ENCODE assay signal across 9 cellular contexts in the genomic region with DNA sequence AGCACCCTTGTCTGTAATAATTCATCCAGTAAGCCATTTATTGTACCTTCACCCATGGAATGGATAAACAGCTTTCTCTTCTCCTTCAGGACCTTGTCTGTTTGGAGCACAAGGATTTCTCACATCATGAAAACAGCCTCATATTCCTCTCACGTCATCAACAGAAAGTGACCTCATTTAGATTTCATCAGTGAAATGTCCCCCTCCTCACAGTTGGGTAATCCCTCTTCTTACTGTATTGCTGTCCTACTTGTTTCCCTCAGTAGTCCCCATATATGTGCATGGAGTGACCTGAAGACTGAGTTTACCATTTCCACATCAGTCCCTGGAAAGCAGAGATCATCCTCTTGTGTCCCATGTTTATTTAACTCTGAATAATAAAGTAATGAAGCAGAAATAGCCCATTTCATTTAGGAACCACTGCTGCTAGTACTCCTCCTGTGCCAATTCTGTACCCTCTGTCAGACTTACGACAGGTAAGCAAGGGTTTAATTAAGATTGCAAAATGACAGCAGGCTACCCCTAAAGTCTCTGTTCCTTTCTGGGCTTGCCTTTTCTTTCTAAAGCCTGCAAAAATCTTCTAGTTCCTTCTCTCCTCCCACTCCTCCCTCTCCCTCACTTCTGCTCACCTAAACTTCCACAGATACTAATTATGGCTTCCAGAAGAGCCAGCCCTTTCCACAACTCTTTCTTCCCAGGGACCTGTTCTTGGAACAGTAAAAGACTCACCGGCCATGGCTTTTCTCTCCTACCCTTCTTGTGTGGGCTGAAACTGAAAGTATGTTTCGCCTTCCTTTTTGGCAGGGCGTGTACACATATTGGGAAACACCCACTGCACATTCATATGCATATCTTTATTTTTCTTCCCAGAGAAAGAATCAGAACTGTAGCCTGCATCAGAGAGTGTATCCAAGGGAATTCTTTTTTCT. TPM values are rescaled to one million over a fixed set of nuclear protein-coding genes. Genes with fewer than 3 reads are reported as not detected.
DNase-seq lines count a peak whose midpoint lies in the region; ATAC-seq and TF ChIP-seq lines count a peak whose summit lies in the region.
"Not testable (repeated sequence)": the region's sequence is repeated elsewhere in the genome, so short reads cannot be mapped to it uniquely, and the experiment has no call there.
"Had no signal": no experiment of that assay in that cellular context is flagged by ENCODE, and none has a peak within 500 bp of the region (broad histone marks: within the 10 kb centered on the region; RNA-seq: fewer than 3 reads in every experiment).

CARD16 (minus strand) TSS at position 774 of the 929 bp plus-strand sequence; CDS start at position 736, 38 bp downstream.

- H3K9me3 ChIP-seq in T-helper 17 cell (ENCODE audit: control insufficient read depth, low read length, poor library complexity, severe bottlenecking); parathyroid adenoma (ENCODE audit: control insufficient read depth, low read length); upper lobe of right lung: not testable (repeated sequence)

- H3K4me1 ChIP-seq in parathyroid adenoma: not testable (repeated sequence)
- H3K4me1 ChIP-seq in upper lobe of right lung: peaks cover 35% of the 10 kb centered on the region

- peak; percentile 99 for ATAC-seq in GM21737 (IDR thresholded peaks at IDR 0.05; ENCODE audit: unreplicated experiment)
- ATAC-seq in HG03521 (IDR thresholded peaks at IDR 0.05; ENCODE audit: unreplicated experiment): peak; percentile 99
- peak; percentile 91 for ATAC-seq in T-helper 17 cell
- peak; percentile 90 for ATAC-seq in upper lobe of right lung

- 11 to 63% (median 16%) methylated on average over 5 of the region's 5 CpGs for WGBS in adipose tissue, 3 donors

- DNase-seq in GM13976 (ENCODE audit: low spot score) (peak; percentile 10), glomerular endothelial cell (ENCODE audit: extremely low read depth, low read depth, low spot score) (peak; percentile 42)
- DNase-seq in T-helper 17 cell, upper lobe of right lung: not testable (repeated sequence)

- H2AFZ ChIP-seq in parathyroid adenoma: not testable (repeated sequence)

- H3K27ac ChIP-seq in adipose tissue (ENCODE audit: low read depth, low read length); parathyroid adenoma: not testable (repeated sequence)
- peak within 1 kb of the TSS; percentile 90 for H3K27ac ChIP-seq in upper lobe of right lung

- H3K27ac Mint-ChIP-seq in T-helper 17 cell: peak within 1 kb of the TSS; percentile 98

- intact Hi-C loops in upper lobe of right lung (cut with DNase I): not testable (repeated sequence)

- H3K4me1 Mint-ChIP-seq in T-helper 17 cell: peaks cover 37% of the 10 kb centered on the region

- not testable (repeated sequence) for H3K36me3 ChIP-seq in parathyroid adenoma (ENCODE audit: control insufficient read depth, insufficient read depth, low read length)
- peaks cover 13% of the 10 kb centered on the region for H3K36me3 ChIP-seq in upper lobe of right lung

- H3K4me3 ChIP-seq in parathyroid adenoma (ENCODE audit: low read depth, low read length) (peak within 1 kb of the TSS; percentile 34), upper lobe of right lung (peak within 1 kb of the TSS; percentile 55)

- not testable (repeated sequence) for H3K27me3 Mint-ChIP-seq in T-helper 17 cell

- TF ChIP-seq CTCF in GM13976 (IDR thresholded peaks at IDR 0.05; ENCODE audit: borderline replicate concordance, control extremely low read depth, extremely low read depth, insufficient read depth, missing control alignments); parathyroid adenoma (IDR thresholded peaks at IDR 0.05); upper lobe of right lung (IDR thresholded peaks at IDR 0.05): not testable (repeated sequence)

- peak within 1 kb of the TSS; percentile 99 for H3K4me3 Mint-ChIP-seq in T-helper 17 cell

- not testable (repeated sequence) for H3K9ac ChIP-seq in parathyroid adenoma

- in situ Hi-C loops in GM13976 (cut with MboI; ENCODE audit: low sequenced_read_pairs, unreplicated experiment): not testable (repeated sequence)

- not testable (repeated sequence) for H3K36me3 Mint-ChIP-seq in T-helper 17 cell (ENCODE audit: low read depth)

- not testable (repeated sequence) for H3K79me2 ChIP-seq in parathyroid adenoma

- peak within 1 kb of the TSS; percentile 37 for H3K4me2 ChIP-seq in parathyroid adenoma (ENCODE audit: low read length)

- H3K27me3 ChIP-seq in parathyroid adenoma (ENCODE audit: control insufficient read depth, insufficient read depth, low read length); upper lobe of right lung: not testable (repeated sequence)

RNA-seq across cellular contexts. Expression of gene CARD16, which starts in this region (rescaled TPM):
- total RNA-seq in T-helper 17 cell: 10 to 100 TPM; 49.1 to 55.4 TPM
- polyA plus RNA-seq in adipose tissue: 10 to 100 TPM in 2 of 3 donors, 1 to 10 TPM in 1; 3.3 to 52.2 (median 22.1) TPM
- total RNA-seq in glomerular endothelial cell: 54.7 and 116 TPM in 2 replicates
- 74.0 TPM for total RNA-seq in upper lobe of right lung
- total RNA-seq: H1 had no signal
- polyA plus RNA-seq: H1 had no signal
